1 cellular context compared by ENCODE assay signal in the genomic region with DNA sequence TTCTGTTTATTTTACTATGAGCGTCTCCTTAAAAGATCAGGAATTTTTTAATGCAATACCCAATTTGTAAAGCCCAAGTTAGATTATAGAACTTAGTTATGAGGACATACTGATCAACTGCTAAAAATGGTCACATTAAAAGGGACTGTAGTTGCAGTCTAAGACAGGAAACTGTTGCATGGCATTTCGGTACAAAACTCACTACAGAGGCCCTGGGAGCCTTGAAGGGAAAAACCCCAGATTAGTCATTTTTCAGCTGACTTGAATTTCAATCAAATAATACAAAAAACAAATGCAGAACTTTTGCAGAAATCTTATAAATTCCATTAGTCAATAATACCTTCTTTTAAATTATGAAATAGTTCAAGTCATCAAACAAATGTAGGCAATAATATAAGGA.
TF ChIP-seq lines count a peak whose summit lies in the region.

No MANE protein-coding gene starts in this region.

TF ChIP-seq in IMR-90, 13 proteins besides CTCF, POLR2A, EP300 and RAD21 (continued from another document):
- no peak for TF ChIP-seq CHD1 (IDR thresholded peaks at IDR 0.05; ENCODE audit: low read depth, low read length)
